Comparison of ENCODE assay signal across 8 cellular contexts in genomic region chr12:75784591-75784990, GRCh38.
DNase-seq lines count a peak whose midpoint lies in the region; ATAC-seq and TF ChIP-seq lines count a peak whose summit lies in the region.

No MANE protein-coding gene starts in this region.

- no peak overlapping the region for H3K4me3 Mint-ChIP-seq in activated T-cell treated with anti-CD3 and anti-CD28 coated beads, Interleukin-2, amount 50 U/mL, for 24 hours

- no peaks in the 10 kb centered on the region for H4K20me1 ChIP-seq in smooth muscle cell (ENCODE audit: low read depth)

- DNase-seq in AG08396 (ENCODE audit: low spot score) (peak; percentile 9), KBM-7 (peak; percentile 44), SJCRH30 (peak; percentile 70 to 82), left ventricle myocardium superior (peak; percentile 58), NCI-H2227 (lab: John Stamatoyannopoulos, UW; ENCODE audit: unreplicated experiment) (no peak), smooth muscle cell (lab: John Stamatoyannopoulos, UW; ENCODE audit: unreplicated experiment) (no peak)
- no peak for DNase-seq in activated T-cell treated with anti-CD3 and anti-CD28 coated beads, Interleukin-2, amount 50 U/mL, for 24 hours

- no peaks in the 10 kb centered on the region for H3K9me3 ChIP-seq in SJCRH30 (replicated peaks)
- H3K9me3 ChIP-seq in smooth muscle cell (replicated peaks; ENCODE audit: low read depth): no peaks in the 10 kb centered on the region

- 89% methylated on average over 2 of the region's 2 CpGs for WGBS in smooth muscle cell (ENCODE audit: low lambda C conversion rate)

- no peak overlapping the region for H3K4me2 ChIP-seq in smooth muscle cell

- no peak overlapping the region for H2AFZ ChIP-seq in smooth muscle cell (ENCODE audit: low read depth)

- no peak overlapping the region for H3K4me3 ChIP-seq in SJCRH30
- no peak overlapping the region for H3K4me3 ChIP-seq in smooth muscle cell

- H3K79me2 ChIP-seq in smooth muscle cell (ENCODE audit: low read depth): no peaks in the 10 kb centered on the region

- intact Hi-C loops in left ventricle myocardium superior (cut with micrococcal nuclease): no loop called here

- peak; percentile 75 for ATAC-seq in left ventricle myocardium superior
- ATAC-seq in HG02798 (IDR thresholded peaks at IDR 0.05; ENCODE audit: poor library complexity, unreplicated experiment): no peak

- in situ Hi-C loops in KBM-7 (cut with MboI; ENCODE audit: low pct_unique_long_range_greater_than_20kb, low sequenced_read_pairs): no loop called here

- H3K4me1 ChIP-seq in SJCRH30: peaks cover 27% of the 10 kb centered on the region
- H3K4me1 ChIP-seq in smooth muscle cell (ENCODE audit: low read depth): peaks cover 12% of the 10 kb centered on the region

- H3K9me3 Mint-ChIP-seq in activated T-cell treated with anti-CD3 and anti-CD28 coated beads, Interleukin-2, amount 50 U/mL, for 24 hours: no peaks in the 10 kb centered on the region

- no peak for TF ChIP-seq CTCF in smooth muscle cell (IDR thresholded peaks at IDR 0.05; ENCODE audit: borderline replicate concordance, insufficient read depth, poor library complexity, severe bottlenecking)

- no peak overlapping the region for H3K9ac ChIP-seq in smooth muscle cell (ENCODE audit: low read depth)

- no peak overlapping the region for H3K27ac Mint-ChIP-seq in activated T-cell treated with anti-CD3 and anti-CD28 coated beads, Interleukin-2, amount 50 U/mL, for 24 hours

- H3K4me1 Mint-ChIP-seq in activated T-cell treated with anti-CD3 and anti-CD28 coated beads, Interleukin-2, amount 50 U/mL, for 24 hours (ENCODE audit: low read depth): peaks cover 44% of the 10 kb centered on the region

- H3F3A ChIP-seq in smooth muscle cell (ENCODE audit: low read depth): peaks cover 12% of the 10 kb centered on the region

- H3K27ac ChIP-seq in SJCRH30: no peak overlapping the region
- no peak overlapping the region for H3K27ac ChIP-seq in smooth muscle cell (ENCODE audit: low read depth)

- H3K27me3 ChIP-seq in SJCRH30 (no peaks in the 10 kb centered on the region), smooth muscle cell (ENCODE audit: low read depth) (no peaks in the 10 kb centered on the region)

- peaks cover 9% of the 10 kb centered on the region for H3K27me3 Mint-ChIP-seq in activated T-cell treated with anti-CD3 and anti-CD28 coated beads, Interleukin-2, amount 50 U/mL, for 24 hours

- no peaks in the 10 kb centered on the region for H3K36me3 Mint-ChIP-seq in activated T-cell treated with anti-CD3 and anti-CD28 coated beads, Interleukin-2, amount 50 U/mL, for 24 hours (ENCODE audit: low read depth)

- H3K36me3 ChIP-seq in SJCRH30 (no peaks in the 10 kb centered on the region), smooth muscle cell (ENCODE audit: low read depth) (no peaks in the 10 kb centered on the region)

Comparison
In these comparisons a context has a peak if more than half of its experiments do, and no peak if none do; other contexts are left out.
1. DNase-seq: peak in AG08396 (single experiment), KBM-7 (single experiment), SJCRH30 (2 of 2) and left ventricle myocardium superior (single experiment); none in NCI-H2227 (single experiment), activated T-cell treated with anti-CD3 and anti-CD28 coated beads, Interleukin-2, amount 50 U/mL, for 24 hours (single experiment) and smooth muscle cell (single experiment).